34 cellular contexts compared by ENCODE assay signal in genomic region chr10:86658751-86659150, GRCh38. TPM values are rescaled to one million over a fixed set of nuclear protein-coding genes. Genes with fewer than 3 reads are reported as not detected.
"Had no signal": no experiment of that assay in that cellular context is flagged by ENCODE, and none has a peak within 500 bp of the region (broad histone marks: within the 10 kb centered on the region; RNA-seq: fewer than 3 reads in every experiment).

No MANE protein-coding gene starts in this region.

- H3K27me3 ChIP-seq: colonic mucosa, heart left ventricle, right atrium auricular region, stomach, thyroid gland had no signal

- H3K4me3 Mint-ChIP-seq: central memory CD8-positive, alpha-beta T cell; dendritic cell treated with granulocyte-macrophage colony-stimulating factor and Interleukin-4, amounts not matched to agents 40 ng/mL and 50 ng/mL, for 4 days; mesothelial cell of epicardium; naive B cell; natural killer cell treated with Interleukin-12 subunit alpha and Interleukin-12 subunit beta and Interleukin-15 and Interleukin-18, amount 100 ng/mL, for 72 hours; neural crest cell; stimulated activated effector memory CD8-positive, alpha-beta T cell treated with anti-CD3 and anti-CD28 coated beads, Interleukin-12 subunit alpha, Interleukin-12 subunit beta, amount 100 ng/mL, for 72 hours; type B pancreatic cell had no signal

- H3K4me2 ChIP-seq: smooth muscle cell had no signal

- H3K27ac Mint-ChIP-seq: dendritic cell treated with granulocyte-macrophage colony-stimulating factor and Interleukin-4, amounts not matched to agents 40 ng/mL and 50 ng/mL, for 4 days; mesothelial cell of epicardium; naive B cell; natural killer cell treated with Interleukin-12 subunit alpha and Interleukin-12 subunit beta and Interleukin-15 and Interleukin-18, amount 100 ng/mL, for 72 hours; stimulated activated effector memory CD8-positive, alpha-beta T cell treated with anti-CD3 and anti-CD28 coated beads, Interleukin-12 subunit alpha, Interleukin-12 subunit beta, amount 100 ng/mL, for 72 hours; type B pancreatic cell had no signal

- H3K4me1 Mint-ChIP-seq: central memory CD8-positive, alpha-beta T cell; naive B cell; stimulated activated effector memory CD8-positive, alpha-beta T cell treated with anti-CD3 and anti-CD28 coated beads, Interleukin-12 subunit alpha, Interleukin-12 subunit beta, amount 100 ng/mL, for 72 hours had no signal

- DNase-seq: colonic mucosa; effector CD8-positive, alpha-beta T cell; erythroblast; esophagus squamous epithelium; hippocampal formation; kidney glomerular epithelial cell; naive B cell; stimulated activated CD4-positive, alpha-beta T cell treated with anti-CD3 and anti-CD28 coated beads, Interleukin-2, amount 100 ng/mL, for 24 hours; stimulated activated CD4-positive, alpha-beta T cell treated with anti-CD3 and anti-CD28 coated beads, Interleukin-4, amount 100 ng/mL, for 24 hours; stimulated activated naive CD4-positive, alpha-beta T cell treated with Interleukin-2 at 50 U/mL for 16 hours; stomach had no signal

- H3K36me3 Mint-ChIP-seq: mesothelial cell of epicardium; naive B cell; natural killer cell treated with Interleukin-12 subunit alpha and Interleukin-12 subunit beta and Interleukin-15 and Interleukin-18, amount 100 ng/mL, for 72 hours; stimulated activated effector memory CD8-positive, alpha-beta T cell treated with anti-CD3 and anti-CD28 coated beads, Interleukin-12 subunit alpha, Interleukin-12 subunit beta, amount 100 ng/mL, for 72 hours; type B pancreatic cell had no signal

- H3K27ac ChIP-seq: colonic mucosa, esophagus squamous epithelium, heart left ventricle, lower lobe of right lung, prostate gland, right atrium auricular region, stomach, thyroid gland had no signal

- H3K9me3 ChIP-seq: colonic mucosa, esophagus squamous epithelium, heart left ventricle, lower lobe of right lung, mucosa of descending colon, prostate gland, right atrium auricular region, stomach, thyroid gland had no signal

- H3K36me3 ChIP-seq: colonic mucosa, esophagus squamous epithelium, heart left ventricle, lower lobe of right lung, prostate gland, right atrium auricular region, stomach, thyroid gland had no signal

- ATAC-seq: heart left ventricle; left colon; left ventricle myocardium superior; lower lobe of right lung; mucosa of descending colon; natural killer cell treated with Interleukin-12 subunit alpha and Interleukin-12 subunit beta and Interleukin-15 and Interleukin-18, amount 100 ng/mL, for 72 hours; sciatic nerve; stimulated activated effector memory CD8-positive, alpha-beta T cell treated with anti-CD3 and anti-CD28 coated beads, Interleukin-12 subunit alpha, Interleukin-12 subunit beta, amount 100 ng/mL, for 72 hours had no signal

- H3K9me3 Mint-ChIP-seq: central memory CD8-positive, alpha-beta T cell; dendritic cell treated with granulocyte-macrophage colony-stimulating factor and Interleukin-4, amounts not matched to agents 40 ng/mL and 50 ng/mL, for 4 days; mesothelial cell of epicardium; naive B cell; natural killer cell treated with Interleukin-12 subunit alpha and Interleukin-12 subunit beta and Interleukin-15 and Interleukin-18, amount 100 ng/mL, for 72 hours; neural crest cell; stimulated activated effector memory CD8-positive, alpha-beta T cell treated with anti-CD3 and anti-CD28 coated beads, Interleukin-12 subunit alpha, Interleukin-12 subunit beta, amount 100 ng/mL, for 72 hours; type B pancreatic cell had no signal

- H3K27me3 Mint-ChIP-seq: central memory CD8-positive, alpha-beta T cell; dendritic cell treated with granulocyte-macrophage colony-stimulating factor and Interleukin-4, amounts not matched to agents 40 ng/mL and 50 ng/mL, for 4 days; natural killer cell treated with Interleukin-12 subunit alpha and Interleukin-12 subunit beta and Interleukin-15 and Interleukin-18, amount 100 ng/mL, for 72 hours; type B pancreatic cell had no signal

- H3K4me1 ChIP-seq: colonic mucosa, lower lobe of right lung, prostate gland, stomach, thyroid gland had no signal

- H3K4me3 ChIP-seq: colonic mucosa, esophagus squamous epithelium, heart left ventricle, lower lobe of right lung, mucosa of descending colon, prostate gland, right atrium auricular region, smooth muscle cell, stomach, thyroid gland had no signal

RNA-seq across cellular contexts. Expression of gene OPN4, which starts 4.4 kb away (rescaled TPM):
- total RNA-seq: chondrocyte; colonic mucosa; esophagus squamous epithelium; frontal cortex; glomerular endothelial cell; lower lobe of right lung; mesothelial cell of epicardium; natural killer cell treated with Interleukin-12 subunit alpha and Interleukin-12 subunit beta and Interleukin-15 and Interleukin-18, amount 100 ng/mL, for 72 hours; neural crest cell; osteocyte; prostate gland; smooth muscle cell; stomach; temporal lobe; urinary bladder had no signal
- polyA plus RNA-seq: smooth muscle cell, stomach had no signal

RNA-seq across cellular contexts. Expression of gene LDB3, which starts 9.6 kb away (rescaled TPM):
- total RNA-seq: glomerular endothelial cell; natural killer cell treated with Interleukin-12 subunit alpha and Interleukin-12 subunit beta and Interleukin-15 and Interleukin-18, amount 100 ng/mL, for 72 hours had no signal
